Comparison of ENCODE assay signal across 10 cellular contexts in genomic region chr17:8041249-8041928, GRCh38. TPM values are rescaled to one million over a fixed set of nuclear protein-coding genes. Genes with fewer than 3 reads are reported as not detected.
DNase-seq lines count a peak whose midpoint lies in the region; ATAC-seq and TF ChIP-seq lines count a peak whose summit lies in the region.
"Had no signal": no experiment of that assay in that cellular context is flagged by ENCODE, and none has a peak within 500 bp of the region (broad histone marks: within the 10 kb centered on the region; RNA-seq: fewer than 3 reads in every experiment).

No MANE protein-coding gene starts in this region.

- peaks cover 0 to 3% (median 0%) of the 10 kb centered on the region in 4 donors for H3K27me3 ChIP-seq in liver (ENCODE audit: control insufficient read depth in 4 of 4, insufficient read depth in 4 of 4, low read length in 3 of 4)

- peaks cover 0 to 8% (median 0%) of the 10 kb centered on the region in 4 donors for H3K4me1 ChIP-seq in liver (ENCODE audit: control insufficient read depth in 4 of 4, insufficient read depth in 4 of 4, low read length in 3 of 4)

- H3K4me1 Mint-ChIP-seq in T-helper 17 cell, result peaks cover 8% of the 10 kb centered on the region

- TF ChIP-seq CTCF in LNCAP (IDR thresholded peaks at IDR 0.05) (peak; percentile 67), liver (IDR thresholded peaks at IDR 0.05; ENCODE audit: low read depth, low read length, missing input control) (peak; percentile 61)

- H3K27ac ChIP-seq in liver (ENCODE audit: low read depth in 1 of 2, low read length in 2 of 2), result no peak overlapping the region

- H3K36me3 ChIP-seq in liver (ENCODE audit: control insufficient read depth in 4 of 4, insufficient read depth in 3 of 4, low read depth in 1 of 4, low read length in 3 of 4), result no peaks in the 10 kb centered on the region

- TF ChIP-seq RAD21 in liver (IDR thresholded peaks at IDR 0.05), result peak; percentile 94 to 96

- no peak overlapping the region for H3K4me3 ChIP-seq in liver (ENCODE audit: low read depth in 1 of 3, low read length in 3 of 3)

- 54% methylated on average over 8 of the region's 8 CpGs for WGBS in liver

- peak; percentile 49 for ATAC-seq in T-helper 17 cell
- ATAC-seq in HG02852 (IDR thresholded peaks at IDR 0.05; ENCODE audit: unreplicated experiment), result no peak

- H3K27me3 Mint-ChIP-seq in T-helper 17 cell, result peaks cover 57% of the 10 kb centered on the region

- DNase-seq in NCI-H1092 treated with DMSO at 0.1 percent for 48 hours (lab: John Stamatoyannopoulos, UW) (peak; percentile 15), NCI-H1092 (lab: John Stamatoyannopoulos, UW) (no peak), T-helper 17 cell (no peak), dedifferentiated amniotic fluid mesenchymal stem cell (ENCODE audit: extremely low spot score) (peak; percentile 58), superior temporal gyrus (ENCODE audit: extremely low spot score) (peak; percentile 77)

- H3K36me3 Mint-ChIP-seq in T-helper 17 cell (ENCODE audit: low read depth), result peaks cover 8% of the 10 kb centered on the region
- H3K36me3 Mint-ChIP-seq: CD8-positive, alpha-beta memory T cell had no signal

- no peak overlapping the region for H3K27ac Mint-ChIP-seq in T-helper 17 cell

- no peaks in the 10 kb centered on the region for H3K9me3 ChIP-seq in T-helper 17 cell (ENCODE audit: control insufficient read depth, low read length, poor library complexity, severe bottlenecking)
- no peaks in the 10 kb centered on the region for H3K9me3 ChIP-seq in liver (ENCODE audit: control insufficient read depth in 4 of 4, low read length in 3 of 4)

- H3K9ac ChIP-seq in liver (ENCODE audit: low read depth in 1 of 2, low read length in 2 of 2), result no peak overlapping the region

- H3K4me3 Mint-ChIP-seq in T-helper 17 cell, result no peak overlapping the region
- H3K4me3 Mint-ChIP-seq: CD8-positive, alpha-beta memory T cell had no signal

TF ChIP-seq in liver, 16 proteins besides CTCF, POLR2A, EP300 and RAD21:
- TF ChIP-seq YY1 (IDR thresholded peaks at IDR 0.05), result no peak
- no peak for TF ChIP-seq RXRA (IDR thresholded peaks at IDR 0.05)
- peak in 1 of 2 donors; percentile 6 for TF ChIP-seq HNF4A (conservative IDR thresholded peaks at IDR 0.05)
- no peak for TF ChIP-seq HNF4G (IDR thresholded peaks at IDR 0.05)
- TF ChIP-seq ZBTB33 (IDR thresholded peaks at IDR 0.05), result no peak
- TF ChIP-seq MAX (IDR thresholded peaks at IDR 0.05), result no peak
- no peak for TF ChIP-seq REST (IDR thresholded peaks at IDR 0.05)
- TF ChIP-seq SP1 (IDR thresholded peaks at IDR 0.05), result peak; percentile 7
- no peak for TF ChIP-seq NR2F2 (IDR thresholded peaks at IDR 0.05)
- no peak for TF ChIP-seq EGR1 (IDR thresholded peaks at IDR 0.05; ENCODE audit: low read depth in 2 of 2)
- no peak for TF ChIP-seq JUND (IDR thresholded peaks at IDR 0.05)
TF ChIP-seq in liver: peak in this region for 2.

RNA-seq across cellular contexts. Expression of gene ALOX15B, which starts 2.5 kb away (rescaled TPM):
- total RNA-seq in T-helper 17 cell (not detected), liver (1 to 10 TPM in 1 of 2 donors, under 1 TPM in 1; 0.92 to 1.0 TPM)
- under 1 TPM; 0.16 to 0.19 TPM for polyA plus RNA-seq in liver
- total RNA-seq: CD8-positive, alpha-beta memory T cell had no signal
- polyA plus RNA-seq: CD8-positive, alpha-beta memory T cell had no signal

RNA-seq across cellular contexts. Expression of gene GUCY2D, which starts 39.0 kb away (rescaled TPM):
- total RNA-seq in T-helper 17 cell, result under 1 TPM in 1 of 2 donors, not detected in 1; 0.08 TPM
- total RNA-seq in liver, result under 1 TPM in 1 of 2 donors, not detected in 1; 0.09 TPM
- under 1 TPM in 1 of 2 donors, not detected in 1; 0.14 TPM for polyA plus RNA-seq in liver
- total RNA-seq: CD8-positive, alpha-beta memory T cell; subcutaneous adipose tissue had no signal

RNA-seq across cellular contexts. Expression of gene ALOX12B, which starts 46.1 kb away (rescaled TPM):
- total RNA-seq in T-helper 17 cell (not detected), liver (not detected)
- not detected for polyA plus RNA-seq in liver
- total RNA-seq: subcutaneous adipose tissue had no signal
- polyA plus RNA-seq: CD8-positive, alpha-beta memory T cell had no signal

Comparison
In these comparisons a context has a peak if more than half of its experiments do, and no peak if none do; other contexts are left out.
1. DNase-seq: peak in NCI-H1092 treated with DMSO at 0.1 percent for 48 hours (single experiment), dedifferentiated amniotic fluid mesenchymal stem cell (single experiment) and superior temporal gyrus (single experiment); none in NCI-H1092 (single experiment) and T-helper 17 cell (0 of 3).